Comparison of ENCODE assay signal across 6 cellular contexts in the genomic region with DNA sequence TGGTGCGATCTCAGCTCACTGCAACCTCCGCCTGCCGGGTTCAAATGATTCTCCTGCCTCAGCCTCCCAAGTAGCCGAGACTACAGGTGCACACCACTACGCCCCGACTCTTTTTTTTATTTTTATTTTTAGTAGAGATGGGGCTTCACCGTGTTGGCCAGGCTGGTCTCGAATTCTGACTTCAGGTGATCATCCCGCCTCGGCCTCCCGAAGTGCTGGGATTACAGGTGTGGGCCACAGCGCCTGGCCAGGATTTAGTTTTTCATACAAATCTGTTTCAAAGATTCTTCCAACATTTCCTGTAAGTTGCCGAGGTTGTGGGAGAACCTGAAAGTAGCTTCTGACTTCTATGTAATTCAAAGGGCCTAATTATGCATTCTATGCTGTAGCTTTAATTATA. TPM values are rescaled to one million over a fixed set of nuclear protein-coding genes. Genes with fewer than 3 reads are reported as not detected.
DNase-seq lines count a peak whose midpoint lies in the region; TF ChIP-seq lines count a peak whose summit lies in the region.
"Not testable (repeated sequence)": the region's sequence is repeated elsewhere in the genome, so short reads cannot be mapped to it uniquely, and the experiment has no call there.

No MANE protein-coding gene starts in this region.

- not testable (repeated sequence) for H3K4me2 ChIP-seq in GM23248 (ENCODE audit: unreplicated experiment)

- intact Hi-C loops in uterus (cut with DNase I; ENCODE audit: low total_unique reads), result not testable (repeated sequence)

- not testable (repeated sequence) for DNase-seq in GM23248; brain microvascular endothelial cell; coronary artery (ENCODE audit: low spot score); osteocyte (ENCODE audit: extremely low spot score, unreplicated experiment); uterus

- not testable (repeated sequence) for H3F3A ChIP-seq in GM23248 (ENCODE audit: insufficient read depth)

- 94 to 98% methylated on average over 13 of the region's 13 CpGs for WGBS in GM23248 (ENCODE audit: low coverage in 1 of 2, low lambda C conversion rate in 2 of 2, missing lambda C conversion rate in 2 of 2), 2 experiments

- H3K9me2 ChIP-seq in GM23248 (ENCODE audit: insufficient read depth), result not testable (repeated sequence)

- not testable (repeated sequence) for TF ChIP-seq POLR2A in uterus (IDR thresholded peaks at IDR 0.05)

- H3K27ac Mint-ChIP-seq in osteocyte (ENCODE audit: unreplicated experiment), result peak overlapping the region; percentile 50

- not testable (repeated sequence) for H3K4me3 ChIP-seq in GM23248; brain microvascular endothelial cell (ENCODE audit: low read depth, low read length); coronary artery; uterus

- not testable (repeated sequence) for H3K27me3 ChIP-seq in GM23248 (replicated peaks; ENCODE audit: insufficient read depth); brain microvascular endothelial cell (replicated peaks); uterus

- H3K27ac ChIP-seq in GM23248 (peak overlapping the region; percentile 76; the same call in 1 of the 2 replicates), VCaP (peak overlapping the region; percentile 93), brain microvascular endothelial cell (peak overlapping the region; percentile 82), coronary artery (peak overlapping the region; percentile 31 to 79), uterus (peak overlapping the region; percentile 78 to 92)

- not testable (repeated sequence) for TF ChIP-seq CTCF in VCaP (conservative IDR thresholded peaks at IDR 0.05); brain microvascular endothelial cell (IDR thresholded peaks at IDR 0.05; ENCODE audit: low read depth, low read length, missing control alignments); coronary artery (IDR thresholded peaks at IDR 0.05); osteocyte (IDR thresholded peaks at IDR 0.05); uterus (IDR thresholded peaks at IDR 0.05)

- H3K36me3 Mint-ChIP-seq in osteocyte (ENCODE audit: unreplicated experiment), result not testable (repeated sequence)

- peaks cover 20% of the 10 kb centered on the region for H3K4me1 ChIP-seq in GM23248 (ENCODE audit: insufficient read depth)
- H3K4me1 ChIP-seq in uterus, result not testable (repeated sequence)

- not testable (repeated sequence) for H3K9ac ChIP-seq in GM23248

- H3K9me3 Mint-ChIP-seq in osteocyte (ENCODE audit: unreplicated experiment), result not testable (repeated sequence)

- not testable (repeated sequence) for H3K27me3 Mint-ChIP-seq in osteocyte (ENCODE audit: unreplicated experiment)

- not testable (repeated sequence) for H3K36me3 ChIP-seq in GM23248 (ENCODE audit: low read depth); brain microvascular endothelial cell (replicated peaks); uterus

- H3K9me3 ChIP-seq in GM23248 (ENCODE audit: low read depth); uterus: not testable (repeated sequence)

- not testable (repeated sequence) for H2AFZ ChIP-seq in GM23248

- not testable (repeated sequence) for H4K20me1 ChIP-seq in GM23248 (ENCODE audit: insufficient read depth)

- in situ Hi-C loops in GM23248 (cut with MboI); brain microvascular endothelial cell (cut with HindIII; ENCODE audit: low pct_ligation_motif_present, low sequenced_read_pairs): not testable (repeated sequence)

- H3K4me1 Mint-ChIP-seq in osteocyte (ENCODE audit: unreplicated experiment), result peaks cover 19% of the 10 kb centered on the region

- not testable (repeated sequence) for H3K4me3 Mint-ChIP-seq in osteocyte (ENCODE audit: unreplicated experiment)

- H3K79me2 ChIP-seq in GM23248 (ENCODE audit: insufficient read depth), result not testable (repeated sequence)

RNA-seq across cellular contexts. Expression of a gene that starts 21.4 kb away (rescaled TPM):
- 78.6 and 81.7 TPM in 2 replicates for total RNA-seq in GM23248 (2014; rRNA removed; shearing (Covaris generic))
- polyA plus RNA-seq in GM23248 (2016; fragmentation: Nextera tagmentation; extraction: Ambion mirVana), result 46.9 and 49.1 TPM in 2 replicates
- total RNA-seq in osteocyte (33.8 and 35.2 TPM in 2 replicates), uterus (10 to 100 TPM; 54.4 to 95.3 (median 68.5) TPM)
